Comparison of ENCODE assay signal across 8 cellular contexts in genomic region chr17:57849163-57849873, GRCh38. TPM values are rescaled to one million over a fixed set of nuclear protein-coding genes. Genes with fewer than 3 reads are reported as not detected.
DNase-seq lines count a peak whose midpoint lies in the region; TF ChIP-seq lines count a peak whose summit lies in the region.

No MANE protein-coding gene starts in this region.

- POLR2A ChIA-PET in HEK293T (lab: Yijun Ruan, JAX), result interaction anchor here (0.7 to 3.3 kb wide), 15 partner anchors 8 to 246 kb away, joined by 3 to 25 read pairs (median 4); partner anchors contain the start of genes SRSF1 and VEZF1

- peaks cover 18% of the 10 kb centered on the region for H3K4me1 ChIP-seq in colonic mucosa

- peak; percentile 17 for DNase-seq in GM12865 (ENCODE audit: low read depth)
- no peak for DNase-seq in LNCaP clone FGC (ENCODE audit: low read depth)
- DNase-seq in colonic mucosa, result no peak
- no peak for DNase-seq in nephron progenitor cell
- DNase-seq in superior temporal gyrus (ENCODE audit: extremely low spot score), result no peak
- DNase-seq in HEK293T (ENCODE audit: extremely low spot score), result no peak
- DNase-seq in NCI-H446 (lab: John Stamatoyannopoulos, UW), result no peak
- DNase-seq in NCI-H2081 treated with DMSO at 0.1 percent for 48 hours (lab: John Stamatoyannopoulos, UW), result no peak

- CTCF ChIA-PET in HEK293T (lab: Yijun Ruan, JAX), result interaction anchor here (2.3 kb wide), 1 partner anchor 15 kb away, joined by 10 read pairs; no protein-coding TSS in a partner anchor

- H3K4me1 Mint-ChIP-seq in nephron progenitor cell, result peaks cover 36% of the 10 kb centered on the region

- no peaks in the 10 kb centered on the region for H3K27me3 ChIP-seq in colonic mucosa

- H3K9me3 Mint-ChIP-seq in nephron progenitor cell, result no peaks in the 10 kb centered on the region

- H3K36me3 ChIP-seq in colonic mucosa, result no peaks in the 10 kb centered on the region

- TF ChIP-seq CTCF in GM12865 (IDR thresholded peaks at IDR 0.05; ENCODE audit: insufficient read depth, low read depth, low read length, missing control alignments), result no peak
- no peak for TF ChIP-seq CTCF in LNCaP clone FGC (IDR thresholded peaks at IDR 0.05; ENCODE audit: control insufficient read depth, extremely low read depth, insufficient read depth)
- TF ChIP-seq CTCF in colonic mucosa (IDR thresholded peaks at IDR 0.05), result no peak
- no peak for TF ChIP-seq CTCF in nephron progenitor cell (IDR thresholded peaks at IDR 0.05)

- peaks cover 34% of the 10 kb centered on the region for H3K36me3 Mint-ChIP-seq in nephron progenitor cell (ENCODE audit: low read depth)

- H3K4me3 Mint-ChIP-seq in nephron progenitor cell, result peak overlapping the region; percentile 99

- intact Hi-C loops in colonic mucosa (cut with DNase I), result no loop called here

- peak overlapping the region; percentile 68 to 85 for H3K9ac ChIP-seq in colonic mucosa (ENCODE audit: low read depth in 2 of 2, low read length in 2 of 2)

- H3K4me3 ChIP-seq in GM12865 (ENCODE audit: low read depth, low read length), result peak overlapping the region; percentile 74
- peak overlapping the region; percentile 86 for H3K4me3 ChIP-seq in LNCaP clone FGC (ENCODE audit: low read depth, low read length)
- H3K4me3 ChIP-seq in colonic mucosa, result peak overlapping the region; percentile 66

- peak overlapping the region; percentile 97 for H3K27ac ChIP-seq in colonic mucosa

- no peaks in the 10 kb centered on the region for H3K9me3 ChIP-seq in colonic mucosa

- H3K27me3 Mint-ChIP-seq in nephron progenitor cell (ENCODE audit: low read depth, poor library complexity), result no peaks in the 10 kb centered on the region

- peak overlapping the region; percentile 98 for H3K27ac Mint-ChIP-seq in nephron progenitor cell

TF ChIP-seq in HEK293T, 16 proteins besides CTCF, POLR2A, EP300 and RAD21:
- no peak for TF ChIP-seq ELF4 (IDR thresholded peaks at IDR 0.05)
- TF ChIP-seq TARDBP (IDR thresholded peaks at IDR 0.05), result no peak
- no peak for TF ChIP-seq LEF1 (IDR thresholded peaks at IDR 0.05; ENCODE audit: borderline replicate concordance)
- TF ChIP-seq BHLHE40 (IDR thresholded peaks at IDR 0.05; ENCODE audit: borderline replicate concordance), result no peak
- no peak for TF ChIP-seq CTBP1 (IDR thresholded peaks at IDR 0.05; ENCODE audit: borderline replicate concordance)
- TF ChIP-seq SUZ12 (IDR thresholded peaks at IDR 0.05), result no peak
- no peak for TF ChIP-seq ZNF384 (IDR thresholded peaks at IDR 0.05)
- TF ChIP-seq L3MBTL2 (conservative IDR thresholded peaks at IDR 0.05), result no peak

RNA-seq across cellular contexts. Expression of gene MRPS23, which starts 0.5 kb away (rescaled TPM):
- 10 to 100 TPM; 19.3 to 43.6 TPM for total RNA-seq in colonic mucosa
